ENCODE assay signal across 35 cellular contexts in genomic region chr14:99452968-99453367, GRCh38.
"Had no signal": no experiment of that assay in that cellular context is flagged by ENCODE, and none has a peak within 500 bp of the region (broad histone marks: within the 10 kb centered on the region; RNA-seq: fewer than 3 reads in every experiment).

No MANE protein-coding gene starts in this region.

- ATAC-seq: activated CD8-positive, alpha-beta T cell treated with anti-CD3 and anti-CD28 coated beads for 36 hours; activated naive CD4-positive, alpha-beta T cell treated with anti-CD3 and anti-CD28 coated beads, Interleukin-2, amount 50 U/mL, for 72 hours; activated T-cell treated with anti-CD3 and anti-CD28 coated beads, Interleukin-2, amount 50 U/mL, for 4 hours; activated T-cell treated with anti-CD3 and anti-CD28 coated beads, Interleukin-2, amount 50 U/mL, for 72 hours; activated T-helper 17 cell treated with anti-CD3 and anti-CD28 coated beads, Interleukin-2, amount 50 U/mL, for 72 hours; body of pancreas had no signal

- H3K27ac Mint-ChIP-seq: activated B cell treated with CpG ODN at 0.5 μM for 24 hours; activated CD4-positive, alpha-beta memory T cell treated with anti-CD3 and anti-CD28 coated beads for 36 hours; activated CD4-positive, alpha-beta T cell treated with anti-CD3 and anti-CD28 coated beads, Interleukin-2, amount 10 ng/mL, durations not matched to agents 24 days and 14 days; activated CD8-positive, alpha-beta T cell treated with anti-CD3 and anti-CD28 coated beads for 36 hours; activated naive CD4-positive, alpha-beta T cell treated with anti-CD3 and anti-CD28 coated beads for 36 hours; activated naive CD4-positive, alpha-beta T cell treated with anti-CD3 and anti-CD28 coated beads, Interleukin-2, amount 50 U/mL, for 72 hours; activated naive CD8-positive, alpha-beta T cell treated with anti-CD3 and anti-CD28 coated beads for 36 hours; activated T-helper 1 cell treated with anti-CD3 and anti-CD28 coated beads, Interleukin-12 subunit alpha, Interleukin-12 subunit beta, Interleukin-2, Interleukin-4 antibody, amounts not matched to agents 30 ng/mL and 10 ng/mL and 1 ng/mL, durations not matched to agents 14 hours and 24 hours and 36 hours; activated T-helper 17 cell treated with anti-CD3 and anti-CD28 coated beads, Interleukin-2, amount 50 U/mL, for 72 hours; T-helper 1 cell treated with Interleukin-12 subunit alpha and Interleukin-12 subunit beta and Interleukin-4 antibody, amounts not matched to agents 30 μg/mL and 1 μg/mL, for 36 hours; T-helper 2 cell treated with Interferon-gamma antibody and Interleukin-4, amounts not matched to agents 5 μg/mL and 100 μg/mL, for 36 hours had no signal

- H3K4me3 Mint-ChIP-seq: activated B cell treated with CpG ODN at 0.5 μM for 24 hours; activated CD4-positive, alpha-beta memory T cell treated with anti-CD3 and anti-CD28 coated beads for 36 hours; activated CD4-positive, alpha-beta T cell treated with anti-CD3 and anti-CD28 coated beads, Interleukin-2, amount 10 ng/mL, durations not matched to agents 24 days and 14 days; activated CD8-positive, alpha-beta T cell treated with anti-CD3 and anti-CD28 coated beads for 36 hours; activated naive CD4-positive, alpha-beta T cell treated with anti-CD3 and anti-CD28 coated beads for 36 hours; activated naive CD8-positive, alpha-beta T cell treated with anti-CD3 and anti-CD28 coated beads for 36 hours; activated T-cell treated with anti-CD3 and anti-CD28 coated beads, Interleukin-2, amount 50 U/mL, for 4 hours; activated T-cell treated with anti-CD3 and anti-CD28 coated beads, Interleukin-2, amount 50 U/mL, for 72 hours; activated T-helper 1 cell treated with anti-CD3 and anti-CD28 coated beads, Interleukin-12 subunit alpha, Interleukin-12 subunit beta, Interleukin-2, Interleukin-4 antibody, amounts not matched to agents 30 ng/mL and 10 ng/mL and 1 ng/mL, durations not matched to agents 14 hours and 24 hours and 36 hours; activated T-helper 17 cell treated with anti-CD3 and anti-CD28 coated beads, Interleukin-2, amount 50 U/mL, for 72 hours; T-helper 1 cell treated with Interleukin-12 subunit alpha and Interleukin-12 subunit beta and Interleukin-4 antibody, amounts not matched to agents 30 μg/mL and 1 μg/mL, for 36 hours; T-helper 2 cell treated with Interferon-gamma antibody and Interleukin-4, amounts not matched to agents 5 μg/mL and 100 μg/mL, for 36 hours had no signal

- H3K27me3 ChIP-seq: adrenal gland, body of pancreas, brain microvascular endothelial cell, breast epithelium had no signal

- H3K9me3 ChIP-seq: adrenal gland, body of pancreas, breast epithelium had no signal

- H3K4me1 Mint-ChIP-seq: activated B cell treated with CpG ODN at 0.5 μM for 24 hours; activated naive CD8-positive, alpha-beta T cell treated with anti-CD3 and anti-CD28 coated beads for 36 hours; activated T-helper 17 cell treated with anti-CD3 and anti-CD28 coated beads, Interleukin-2, amount 50 U/mL, for 72 hours had no signal

- H3K4me3 ChIP-seq: adrenal gland, body of pancreas, breast epithelium had no signal

- H3K4me1 ChIP-seq: adrenal gland, body of pancreas, breast epithelium had no signal

- H3K9me3 Mint-ChIP-seq: activated B cell treated with CpG ODN at 0.5 μM for 24 hours; activated CD4-positive, alpha-beta memory T cell treated with anti-CD3 and anti-CD28 coated beads for 36 hours; activated CD4-positive, alpha-beta T cell treated with anti-CD3 and anti-CD28 coated beads, Interleukin-2, amount 10 ng/mL, durations not matched to agents 24 days and 14 days; activated CD8-positive, alpha-beta T cell treated with anti-CD3 and anti-CD28 coated beads for 36 hours; activated naive CD4-positive, alpha-beta T cell treated with anti-CD3 and anti-CD28 coated beads for 36 hours; activated naive CD4-positive, alpha-beta T cell treated with anti-CD3 and anti-CD28 coated beads, Interleukin-2, amount 50 U/mL, for 72 hours; activated naive CD8-positive, alpha-beta T cell treated with anti-CD3 and anti-CD28 coated beads for 36 hours; activated T-cell treated with anti-CD3 and anti-CD28 coated beads, Interleukin-2, amount 50 U/mL, for 4 hours; activated T-cell treated with anti-CD3 and anti-CD28 coated beads, Interleukin-2, amount 50 U/mL, for 72 hours; activated T-helper 1 cell treated with anti-CD3 and anti-CD28 coated beads, Interleukin-12 subunit alpha, Interleukin-12 subunit beta, Interleukin-2, Interleukin-4 antibody, amounts not matched to agents 30 ng/mL and 10 ng/mL and 1 ng/mL, durations not matched to agents 14 hours and 24 hours and 36 hours; activated T-helper 17 cell treated with anti-CD3 and anti-CD28 coated beads, Interleukin-2, amount 50 U/mL, for 72 hours; T-helper 1 cell treated with Interleukin-12 subunit alpha and Interleukin-12 subunit beta and Interleukin-4 antibody, amounts not matched to agents 30 μg/mL and 1 μg/mL, for 36 hours; T-helper 2 cell treated with Interferon-gamma antibody and Interleukin-4, amounts not matched to agents 5 μg/mL and 100 μg/mL, for 36 hours had no signal

- H3K27me3 Mint-ChIP-seq: activated B cell treated with CpG ODN at 0.5 μM for 24 hours; activated CD4-positive, alpha-beta memory T cell treated with anti-CD3 and anti-CD28 coated beads for 36 hours; activated CD4-positive, alpha-beta T cell treated with anti-CD3 and anti-CD28 coated beads, Interleukin-2, amount 10 ng/mL, durations not matched to agents 24 days and 14 days; activated CD8-positive, alpha-beta T cell treated with anti-CD3 and anti-CD28 coated beads for 36 hours; activated naive CD8-positive, alpha-beta T cell treated with anti-CD3 and anti-CD28 coated beads for 36 hours; activated T-helper 17 cell treated with anti-CD3 and anti-CD28 coated beads, Interleukin-2, amount 50 U/mL, for 72 hours had no signal

- H3K27ac ChIP-seq: adrenal gland, body of pancreas, brain microvascular endothelial cell, breast epithelium, VCaP had no signal

- DNase-seq: activated B cell treated with CpG ODN at 0.5 μM for 24 hours; activated CD4-positive, alpha-beta memory T cell treated with anti-CD3 and anti-CD28 coated beads for 36 hours; activated CD4-positive, alpha-beta T cell treated with anti-CD3 and anti-CD28 coated beads for 4 hours; activated CD4-positive, alpha-beta T cell treated with anti-CD3 and anti-CD28 coated beads, Interleukin-2, amount 10 ng/mL, durations not matched to agents 24 days and 14 days; activated CD4-positive, alpha-beta T cell treated with anti-CD3 and anti-CD28 coated beads, Interleukin-2, amount 50 U/mL, for 1 hour; activated CD4-positive, alpha-beta T cell treated with anti-CD3 and anti-CD28 coated beads, Interleukin-2, amount 50 U/mL, for 4 hours; activated CD4-positive, CD25-positive, alpha-beta regulatory T cell treated with anti-CD3 and anti-CD28 coated beads, Interleukin-2, amount 50 U/mL, for 72 hours; activated CD8-positive, alpha-beta memory T cell treated with anti-CD3 and anti-CD28 coated beads, Interleukin-2, amount 50 U/mL, for 4 hours; activated CD8-positive, alpha-beta T cell treated with anti-CD3 and anti-CD28 coated beads for 36 hours; activated effector memory CD4-positive, alpha-beta T cell treated with anti-CD3 and anti-CD28 coated beads, Interleukin-2, amount 50 U/mL, for 16 hours; activated gamma-delta T cell treated with Interleukin-2 at 50 U/mL for 16 hours; activated naive CD4-positive, alpha-beta T cell; activated naive CD4-positive, alpha-beta T cell treated with anti-CD3 and anti-CD28 coated beads for 36 hours; activated naive CD4-positive, alpha-beta T cell treated with anti-CD3 and anti-CD28 coated beads, Interleukin-2, amount 50 U/mL, for 16 hours; activated naive CD8-positive, alpha-beta T cell treated with anti-CD3 and anti-CD28 coated beads for 36 hours; activated T-cell treated with anti-CD3 and anti-CD28 coated beads for 4 hours; activated T-cell treated with anti-CD3 and anti-CD28 coated beads, Interleukin-2, amount 50 U/mL, for 1 hour; activated T-cell treated with anti-CD3 and anti-CD28 coated beads, Interleukin-2, amount 50 U/mL, for 4 hours; activated T-cell treated with anti-CD3 and anti-CD28 coated beads, Interleukin-2, amount 50 U/mL, for 72 hours; adrenal gland; amniotic stem cell; aorta; body of pancreas; brain microvascular endothelial cell; central memory CD4-positive, alpha-beta T cell; T-helper 1 cell; T-helper 2 cell; T-helper 9 cell had no signal
